Comparison of ENCODE assay signal across 1 cellular context in the genomic region with DNA sequence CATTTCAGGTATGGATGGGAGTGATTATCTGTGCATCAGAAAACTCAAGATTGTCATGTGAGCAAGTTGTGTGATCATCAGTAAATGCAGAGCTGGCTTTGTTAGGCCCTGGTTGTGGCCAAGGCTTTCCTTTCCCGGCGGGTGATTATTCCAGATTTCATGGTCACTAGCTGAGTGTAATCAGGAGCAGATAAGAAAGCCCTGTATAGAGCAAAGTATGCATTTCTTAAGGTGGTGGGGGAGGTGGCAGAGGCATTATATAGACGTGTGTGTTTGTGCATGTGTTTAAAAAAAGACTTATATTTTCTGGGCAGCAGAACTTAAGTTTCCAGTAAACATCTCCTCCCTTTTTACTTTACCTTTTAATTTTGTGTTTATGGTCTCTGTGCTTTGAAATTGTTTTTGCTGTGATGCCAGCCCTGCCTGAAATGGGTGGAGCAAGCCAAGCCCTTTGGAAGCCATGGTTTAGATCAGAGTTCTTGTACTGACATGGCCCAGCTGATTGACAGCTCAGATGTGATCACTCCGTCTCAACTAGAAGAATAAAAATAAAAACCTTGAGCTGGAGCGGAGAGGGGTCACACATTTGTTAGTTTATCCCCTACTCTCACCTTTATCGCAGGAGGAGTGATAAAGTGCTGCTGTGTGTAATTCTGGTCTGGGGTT.
TF ChIP-seq lines count a peak whose summit lies in the region.

No MANE protein-coding gene starts in this region.

TF ChIP-seq in endothelial cell of umbilical vein, 7 proteins besides CTCF, POLR2A, EP300 and RAD21:
- TF ChIP-seq JUN (IDR thresholded peaks at IDR 0.05; ENCODE audit: borderline replicate concordance, insufficient read depth, insufficient read length, low read depth) (no peak), MYC (IDR thresholded peaks at IDR 0.05; ENCODE audit: low read depth, low read length) (no peak), FOS (IDR thresholded peaks at IDR 0.05; ENCODE audit: borderline replicate concordance, insufficient read depth, low read length) (no peak), EZH2 (IDR thresholded peaks at IDR 0.05; ENCODE audit: borderline replicate concordance, low read depth, low read length, severe bottlenecking) (no peak), GATA2 (IDR thresholded peaks at IDR 0.05; ENCODE audit: insufficient read depth, insufficient read length, low read depth, low read length) (no peak), POLR2AphosphoS5 (IDR thresholded peaks at IDR 0.05; ENCODE audit: insufficient read depth, low read depth, low read length) (no peak)
- TF ChIP-seq, protein P1, sequence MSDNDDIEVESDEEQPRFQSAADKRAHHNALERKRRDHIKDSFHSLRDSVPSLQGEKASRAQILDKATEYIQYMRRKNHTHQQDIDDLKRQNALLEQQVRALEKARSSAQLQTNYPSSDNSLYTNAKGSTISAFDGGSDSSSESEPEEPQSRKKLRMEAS (IDR thresholded peaks at IDR 0.05; ENCODE audit: insufficient read depth, insufficient read length) = no peak
